In genomic region chr11:78045851-78046485, GRCh38 we compare ENCODE assay signal across 8 cellular contexts. TPM values are rescaled to one million over a fixed set of nuclear protein-coding genes. Genes with fewer than 3 reads are reported as not detected.
DNase-seq lines count a peak whose midpoint lies in the region; ATAC-seq and TF ChIP-seq lines count a peak whose summit lies in the region.

No MANE protein-coding gene starts in this region.

- H3K4me3 ChIP-seq in AG10803 (ENCODE audit: low read length) (peak overlapping the region; percentile 68), Karpas-422 (ENCODE audit: low read length) (peak overlapping the region; percentile 40; the same call in 1 of the 2 replicates), neutrophil (ENCODE audit: low read depth in 1 of 2, low read length in 1 of 2) (no peak overlapping the region)

- H3K9me3 ChIP-seq in Karpas-422 (ENCODE audit: low read length): no peaks in the 10 kb centered on the region
- H3K9me3 ChIP-seq in neutrophil: no peaks in the 10 kb centered on the region

- H3K27ac ChIP-seq in Karpas-422 (ENCODE audit: low read length): no peak overlapping the region
- no peak overlapping the region for H3K27ac ChIP-seq in foreskin keratinocyte
- H3K27ac ChIP-seq in neutrophil: no peak overlapping the region
- H3K27ac ChIP-seq in substantia nigra (ENCODE audit: low read depth, low read length, poor library complexity, severe bottlenecking): peak overlapping the region; percentile 85

- 0 out of 2 replicates have a peak overlapping the region, but pooled peaks have one; percentile 28 for H3K9ac ChIP-seq in Karpas-422 (ENCODE audit: low read length)

- H3K27me3 ChIP-seq in Karpas-422 (ENCODE audit: low read length) (no peaks in the 10 kb centered on the region), foreskin keratinocyte (no peaks in the 10 kb centered on the region), neutrophil (no peaks in the 10 kb centered on the region)

- peak overlapping the region; percentile 49 for H3K4me2 ChIP-seq in Karpas-422 (ENCODE audit: low read depth, low read length, poor library complexity, severe bottlenecking)

- H3K79me2 ChIP-seq in Karpas-422 (ENCODE audit: low read length): no peaks in the 10 kb centered on the region

- TF ChIP-seq CTCF in AG10803 (conservative IDR thresholded peaks at IDR 0.05; ENCODE audit: low read length) (peak; percentile 67), foreskin keratinocyte (conservative IDR thresholded peaks at IDR 0.05) (peak; percentile 99), neutrophil (IDR thresholded peaks at IDR 0.05) (peak; percentile 90)

- no peak overlapping the region for H2AFZ ChIP-seq in Karpas-422 (ENCODE audit: low read length)

- H3K9me2 ChIP-seq in Karpas-422 (replicated peaks; ENCODE audit: insufficient read depth, low read length): no peaks in the 10 kb centered on the region

- H4K20me1 ChIP-seq in Karpas-422 (ENCODE audit: insufficient read depth, low read depth, low read length): no peaks in the 10 kb centered on the region

- peak; percentile 46 for DNase-seq in AG10803 (ENCODE audit: low read depth)
- DNase-seq in Karpas-422: peak; percentile 85
- peak; percentile 66 to 70 for DNase-seq in SHP77 (lab: John Stamatoyannopoulos, UW)
- DNase-seq in activated gamma-delta T cell treated with anti-CD3 and anti-CD28 coated beads, Interleukin-2, amount 50 U/mL, for 16 hours (ENCODE audit: low read depth): peak; percentile 69
- DNase-seq in foreskin keratinocyte: peak; percentile 13 to 34
- DNase-seq in substantia nigra (lab: John Stamatoyannopoulos, UW): peak in 48 of 49 donors; percentile 13 to 93 (median 75)

- H3K36me3 ChIP-seq in Karpas-422 (ENCODE audit: insufficient read depth, low read length) (no peaks in the 10 kb centered on the region), neutrophil (no peaks in the 10 kb centered on the region)

- peaks cover 8% of the 10 kb centered on the region for H3K4me1 ChIP-seq in Karpas-422 (ENCODE audit: low read length)
- peaks cover 5% of the 10 kb centered on the region for H3K4me1 ChIP-seq in foreskin keratinocyte
- peaks cover 9 to 12% of the 10 kb centered on the region in 2 experiments for H3K4me1 ChIP-seq in neutrophil (ENCODE audit: control insufficient read depth in 1 of 2, insufficient read depth in 1 of 2, low read depth in 1 of 2, low read length in 1 of 2)

- ATAC-seq in GM19395 (IDR thresholded peaks at IDR 0.05; ENCODE audit: unreplicated experiment) (peak; percentile 66), foreskin keratinocyte (peak; percentile 87)

RNA-seq across cellular contexts. Expression of gene THRSP, which starts 17.7 kb away (rescaled TPM):
- total RNA-seq in Karpas-422 (2014; rRNA removed; shearing (Covaris generic); ENCODE audit: low replicate concordance): not detected in 2 replicates
- total RNA-seq in foreskin keratinocyte: not detected in 2 replicates
- not detected in 2 replicates for polyA plus RNA-seq in foreskin keratinocyte

RNA-seq across cellular contexts. Expression of gene KCTD14, which starts 22.9 kb away (rescaled TPM):
- 1.0 TPM in 1 of 2 replicates, not detected in the other for total RNA-seq in Karpas-422 (2014; rRNA removed; shearing (Covaris generic); ENCODE audit: low replicate concordance)
- total RNA-seq in foreskin keratinocyte: 11.2 and 12.8 TPM in 2 replicates
- 10.5 and 12.7 TPM in 2 replicates for polyA plus RNA-seq in foreskin keratinocyte

RNA-seq across cellular contexts. Expression of gene NDUFC2, which starts 33.7 kb away (rescaled TPM):
- total RNA-seq in Karpas-422 (2014; rRNA removed; shearing (Covaris generic); ENCODE audit: low replicate concordance): 51.9 and 94.7 TPM in 2 replicates
- 232 TPM in 2 replicates for total RNA-seq in foreskin keratinocyte
- 308 and 316 TPM in 2 replicates for polyA plus RNA-seq in foreskin keratinocyte

RNA-seq across cellular contexts. Expression of gene INTS4, which starts 51.5 kb away (rescaled TPM):
- 42.7 and 51.2 TPM in 2 replicates for total RNA-seq in Karpas-422 (2014; rRNA removed; shearing (Covaris generic); ENCODE audit: low replicate concordance)
- 24.4 and 24.9 TPM in 2 replicates for total RNA-seq in foreskin keratinocyte
- 18.7 and 20.2 TPM in 2 replicates for polyA plus RNA-seq in foreskin keratinocyte

Comparison
In these comparisons a context has a peak if more than half of its experiments do, and no peak if none do; other contexts are left out.
1. DNase-seq: peak in every context shown above with its lines; median percentile 85 in Karpas-422; 75 in substantia nigra; 69 in activated gamma-delta T cell treated with anti-CD3 and anti-CD28 coated beads, Interleukin-2, amount 50 U/mL, for 16 hours; 68 in SHP77; 46 in AG10803; 24 in foreskin keratinocyte.
2. H3K4me3 ChIP-seq: peak in AG10803 (single experiment) and Karpas-422 (single experiment); none in neutrophil (0 of 2).
3. Peak in every context shown above with its lines, with median percentiles within 50 percentile points of each other: CTCF ChIP-seq.